12 cellular contexts compared by ENCODE assay signal in genomic region chr4:17232575-17233253, GRCh38.
DNase-seq lines count a peak whose midpoint lies in the region; ATAC-seq, FAIRE-seq and TF ChIP-seq lines count a peak whose summit lies in the region.
"Had no signal": no experiment of that assay in that cellular context is flagged by ENCODE, and none has a peak within 500 bp of the region (broad histone marks: within the 10 kb centered on the region; RNA-seq: fewer than 3 reads in every experiment).

No MANE protein-coding gene starts in this region.

- H3K27ac ChIP-seq in lower lobe of right lung (no peak overlapping the region), esophagus muscularis mucosa (replicated peaks in 1 of 4) (no peak overlapping the region)
- H3K27ac ChIP-seq: PC-9 had no signal

- TF ChIP-seq EP300 in esophagus muscularis mucosa (IDR thresholded peaks at IDR 0.05): no peak

- peak; percentile 39 to 53 for ATAC-seq in lower lobe of right lung

- H3K4me1 ChIP-seq in lower lobe of right lung: peaks cover 8% of the 10 kb centered on the region
- H3K4me1 ChIP-seq in esophagus muscularis mucosa: peaks cover 8 to 18% (median 13%) of the 10 kb centered on the region in 4 donors

- H3K36me3 ChIP-seq in lower lobe of right lung: no peaks in the 10 kb centered on the region
- H3K36me3 ChIP-seq in esophagus muscularis mucosa: no peaks in the 10 kb centered on the region

- H3K4me3 ChIP-seq in lower lobe of right lung (no peak overlapping the region), esophagus muscularis mucosa (no peak overlapping the region)
- H3K4me3 ChIP-seq: PC-9 had no signal

- no peak for TF ChIP-seq POLR2A in esophagus muscularis mucosa (IDR thresholded peaks at IDR 0.05; ENCODE audit: low read depth)

- intact Hi-C loops in lower lobe of right lung (cut with DNase I): no loop called here
- intact Hi-C loops in esophagus muscularis mucosa (cut with DNase I): no loop called here

- TF ChIP-seq CTCF in lower lobe of right lung (IDR thresholded peaks at IDR 0.05): no peak
- TF ChIP-seq CTCF in esophagus muscularis mucosa (IDR thresholded peaks at IDR 0.05): no peak

- no peaks in the 10 kb centered on the region for H3K27me3 ChIP-seq in lower lobe of right lung (ENCODE audit: low read depth)
- no peaks in the 10 kb centered on the region for H3K27me3 ChIP-seq in esophagus muscularis mucosa

- DNase-seq in NCI-H748 (lab: John Stamatoyannopoulos, UW; ENCODE audit: unreplicated experiment) (peak; percentile 1), NCI-H748 treated with DMSO at 0.1 percent for 48 hours (lab: John Stamatoyannopoulos, UW) (no peak), cerebellum (ENCODE audit: low spot score) (peak; percentile 7), lower lobe of right lung (no peak), urothelium cell line (ENCODE audit: low spot score) (peak; percentile 4), NCI-H1436 treated with DMSO at 0.1 percent for 48 hours (lab: John Stamatoyannopoulos, UW) (no peak), GM19240 (ENCODE audit: insufficient read length, low spot score) (no peak), esophagus muscularis mucosa (ENCODE audit: extremely low spot score) (no peak)
- DNase-seq: activated CD4-positive, alpha-beta T cell treated with anti-CD3 and anti-CD28 coated beads, Interleukin-2, amount 10 ng/mL, durations not matched to agents 24 days and 14 days; PC-9; stimulated activated naive CD4-positive, alpha-beta T cell treated with Interleukin-2 at 50 U/mL for 16 hours had no signal

- H3K9me3 ChIP-seq in lower lobe of right lung (no peaks in the 10 kb centered on the region), esophagus muscularis mucosa (no peaks in the 10 kb centered on the region)

- no peak for FAIRE-seq in urothelium cell line (lab: Jason Lieb, UNC)
- FAIRE-seq: A204.1 had no signal

- WGBS in esophagus muscularis mucosa: 55% methylated on average over 3 of the region's 3 CpGs

Comparison
In these comparisons a context has a peak if more than half of its experiments do, and no peak if none do; other contexts are left out.
1. DNase-seq: peak in NCI-H748 (single experiment), cerebellum (single experiment) and urothelium cell line (single experiment); none in NCI-H748 treated with DMSO at 0.1 percent for 48 hours (single experiment), lower lobe of right lung (single experiment), NCI-H1436 treated with DMSO at 0.1 percent for 48 hours (single experiment), GM19240 (single experiment) and esophagus muscularis mucosa (single experiment).